ENCODE assay signal across 1 cellular context in the genomic region with DNA sequence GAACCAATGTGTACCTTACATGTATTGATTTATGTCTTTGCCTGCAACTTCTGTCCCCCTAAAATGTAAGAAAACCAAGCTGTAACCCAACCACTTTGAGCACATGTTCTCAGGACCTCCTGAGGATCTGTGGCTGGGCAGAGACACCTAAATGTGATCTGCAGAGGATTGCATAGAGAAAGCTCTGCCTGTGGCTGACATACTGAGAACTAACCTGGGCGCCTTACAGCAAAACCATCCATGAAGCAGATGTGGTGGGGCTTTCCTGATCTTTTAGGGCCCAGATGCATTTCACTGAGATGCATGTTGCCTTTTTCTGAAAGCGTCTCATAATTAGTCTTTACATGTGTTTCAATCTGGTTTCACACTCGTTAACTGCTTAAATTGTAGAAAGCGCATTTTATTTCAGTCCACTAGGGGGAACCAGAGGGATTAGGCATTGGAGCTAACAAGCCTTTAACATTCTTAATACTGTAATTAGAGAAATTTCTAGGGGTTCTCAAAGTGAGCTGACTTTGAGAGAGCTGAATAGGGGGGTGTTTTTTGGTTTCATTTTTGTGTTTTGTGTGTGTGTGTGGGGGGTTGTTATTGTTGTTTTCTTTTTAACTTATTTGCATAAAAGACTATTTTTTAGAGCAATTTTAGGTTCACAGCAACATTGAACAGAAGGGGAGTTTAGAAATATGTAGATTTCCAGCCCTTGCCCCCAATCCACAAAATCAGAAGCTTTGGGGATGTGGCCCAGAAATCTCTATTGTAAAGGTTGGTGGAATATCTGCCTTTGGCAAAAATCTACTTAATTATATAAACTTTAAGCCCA.
A peak's percentile ranks its signal among the peaks of the same experiment; 100 is the strongest.
TF ChIP-seq lines count a peak whose summit lies in the region.

No MANE protein-coding gene starts in this region.

TF ChIP-seq in HepG2, 621 proteins besides CTCF, POLR2A, EP300 and RAD21 (continued from another document and continues in another):
- TF ChIP-seq, protein P1, sequence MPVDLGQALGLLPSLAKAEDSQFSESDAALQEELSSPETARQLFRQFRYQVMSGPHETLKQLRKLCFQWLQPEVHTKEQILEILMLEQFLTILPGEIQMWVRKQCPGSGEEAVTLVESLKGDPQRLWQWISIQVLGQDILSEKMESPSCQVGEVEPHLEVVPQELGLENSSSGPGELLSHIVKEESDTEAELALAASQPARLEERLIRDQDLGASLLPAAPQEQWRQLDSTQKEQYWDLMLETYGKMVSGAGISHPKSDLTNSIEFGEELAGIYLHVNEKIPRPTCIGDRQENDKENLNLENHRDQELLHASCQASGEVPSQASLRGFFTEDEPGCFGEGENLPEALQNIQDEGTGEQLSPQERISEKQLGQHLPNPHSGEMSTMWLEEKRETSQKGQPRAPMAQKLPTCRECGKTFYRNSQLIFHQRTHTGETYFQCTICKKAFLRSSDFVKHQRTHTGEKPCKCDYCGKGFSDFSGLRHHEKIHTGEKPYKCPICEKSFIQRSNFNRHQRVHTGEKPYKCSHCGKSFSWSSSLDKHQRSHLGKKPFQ (CRISPR knock-in tag; IDR thresholded peaks at IDR 0.05; ENCODE audit: insufficient replicate concordance), result no peak
- TF ChIP-seq ONECUT2 (CRISPR knock-in tag; IDR thresholded peaks at IDR 0.05) (0 out of 2 replicates have a peak, but pooled peaks have one; percentile 22), EEA1 (CRISPR knock-in tag; IDR thresholded peaks at IDR 0.05; ENCODE audit: borderline replicate concordance) (no peak), XRCC5 (optimal IDR thresholded peaks at IDR 0.05; ENCODE audit: low read length) (peak; percentile 27), GRHL1 (CRISPR knock-in tag; conservative IDR thresholded peaks at IDR 0.05) (no peak), ZNF687 (CRISPR knock-in tag; IDR thresholded peaks at IDR 0.05) (no peak), ZNF432 (CRISPR knock-in tag; IDR thresholded peaks at IDR 0.05; ENCODE audit: borderline replicate concordance) (no peak), ZBTB7A (CRISPR knock-in tag; IDR thresholded peaks at IDR 0.05) (no peak), SALL2 (CRISPR knock-in tag; IDR thresholded peaks at IDR 0.05) (no peak), ZZZ3 (CRISPR knock-in tag; IDR thresholded peaks at IDR 0.05; ENCODE audit: borderline replicate concordance) (no peak), TBX2 (CRISPR knock-in tag; IDR thresholded peaks at IDR 0.05; ENCODE audit: borderline replicate concordance) (0 out of 2 replicates have a peak, but pooled peaks have one; percentile 31), ZBTB43 (CRISPR knock-in tag; conservative IDR thresholded peaks at IDR 0.05) (peak; percentile 28; the same call in 1 of the 2 replicates), ZBTB38 (CRISPR knock-in tag; IDR thresholded peaks at IDR 0.05) (no peak), SP4 (CRISPR knock-in tag; IDR thresholded peaks at IDR 0.05) (no peak), ZBTB8A (CRISPR knock-in tag; IDR thresholded peaks at IDR 0.05; ENCODE audit: borderline replicate concordance, low read depth) (no peak), NR2C2 (CRISPR knock-in tag; IDR thresholded peaks at IDR 0.05; ENCODE audit: borderline replicate concordance) (no peak), ZNF674 (CRISPR knock-in tag; IDR thresholded peaks at IDR 0.05; ENCODE audit: low read depth) (no peak), ZNF484 (CRISPR knock-in tag; IDR thresholded peaks at IDR 0.05; ENCODE audit: borderline replicate concordance, low read depth) (no peak), TRIM24 (CRISPR knock-in tag; IDR thresholded peaks at IDR 0.05) (no peak), ZNF224 (CRISPR knock-in tag; IDR thresholded peaks at IDR 0.05) (no peak), ZNF556 (CRISPR knock-in tag; IDR thresholded peaks at IDR 0.05; ENCODE audit: borderline replicate concordance) (no peak), ZIK1 (CRISPR knock-in tag; IDR thresholded peaks at IDR 0.05; ENCODE audit: borderline replicate concordance, low read depth) (no peak), SNRNP70 (IDR thresholded peaks at IDR 0.05; ENCODE audit: low read depth, low read length) (no peak), ZNF205 (CRISPR knock-in tag; IDR thresholded peaks at IDR 0.05) (no peak), KLF16 (CRISPR knock-in tag; IDR thresholded peaks at IDR 0.05) (no peak), ZNF777 (CRISPR knock-in tag; IDR thresholded peaks at IDR 0.05) (no peak), HMG20B (CRISPR knock-in tag; conservative IDR thresholded peaks at IDR 0.05) (no peak), SAP130 (CRISPR knock-in tag; IDR thresholded peaks at IDR 0.05; ENCODE audit: low read depth) (no peak), ZNF749 (CRISPR knock-in tag; IDR thresholded peaks at IDR 0.05; ENCODE audit: borderline replicate concordance) (no peak), TEAD3 (CRISPR knock-in tag; optimal IDR thresholded peaks at IDR 0.05; ENCODE audit: borderline replicate concordance) (no peak), PRPF4 (IDR thresholded peaks at IDR 0.05; ENCODE audit: low read depth, low read length, poor library complexity, severe bottlenecking) (no peak), ZNF510 (CRISPR knock-in tag; IDR thresholded peaks at IDR 0.05; ENCODE audit: low read depth) (no peak), SNAPC4 (CRISPR knock-in tag; IDR thresholded peaks at IDR 0.05) (no peak), MIXL1 (CRISPR knock-in tag; IDR thresholded peaks at IDR 0.05) (peak; percentile 56), ZKSCAN1 (IDR thresholded peaks at IDR 0.05; ENCODE audit: low read length) (no peak), ZNF17 (CRISPR knock-in tag; IDR thresholded peaks at IDR 0.05) (no peak)
- TF ChIP-seq, protein P2, sequence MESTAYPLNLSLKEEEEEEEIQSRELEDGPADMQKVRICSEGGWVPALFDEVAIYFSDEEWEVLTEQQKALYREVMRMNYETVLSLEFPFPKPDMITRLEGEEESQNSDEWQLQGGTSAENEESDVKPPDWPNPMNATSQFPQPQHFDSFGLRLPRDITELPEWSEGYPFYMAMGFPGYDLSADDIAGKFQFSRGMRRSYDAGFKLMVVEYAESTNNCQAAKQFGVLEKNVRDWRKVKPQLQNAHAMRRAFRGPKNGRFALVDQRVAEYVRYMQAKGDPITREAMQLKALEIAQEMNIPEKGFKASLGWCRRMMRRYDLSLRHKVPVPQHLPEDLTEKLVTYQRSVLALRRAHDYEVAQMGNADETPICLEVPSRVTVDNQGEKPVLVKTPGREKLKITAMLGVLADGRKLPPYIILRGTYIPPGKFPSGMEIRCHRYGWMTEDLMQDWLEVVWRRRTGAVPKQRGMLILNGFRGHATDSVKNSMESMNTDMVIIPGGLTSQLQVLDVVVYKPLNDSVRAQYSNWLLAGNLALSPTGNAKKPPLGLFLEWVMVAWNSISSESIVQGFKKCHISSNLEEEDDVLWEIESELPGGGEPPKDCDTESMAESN (CRISPR knock-in tag; conservative IDR thresholded peaks at IDR 0.05), result no peak
- TF ChIP-seq, protein P3, sequence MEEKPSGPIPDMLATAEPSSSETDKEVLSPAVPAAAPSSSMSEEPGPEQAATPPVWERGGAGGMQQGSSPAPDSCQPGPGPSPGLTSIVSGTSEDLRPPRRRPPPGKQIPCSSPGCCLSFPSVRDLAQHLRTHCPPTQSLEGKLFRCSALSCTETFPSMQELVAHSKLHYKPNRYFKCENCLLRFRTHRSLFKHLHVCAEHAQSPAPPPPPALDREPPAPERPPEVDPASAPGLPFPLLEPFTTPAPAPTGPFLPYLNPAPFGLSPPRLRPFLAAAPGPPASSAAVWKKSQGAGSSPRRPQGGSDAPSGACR (CRISPR knock-in tag; IDR thresholded peaks at IDR 0.05), result no peak
- TF ChIP-seq, protein P4, sequence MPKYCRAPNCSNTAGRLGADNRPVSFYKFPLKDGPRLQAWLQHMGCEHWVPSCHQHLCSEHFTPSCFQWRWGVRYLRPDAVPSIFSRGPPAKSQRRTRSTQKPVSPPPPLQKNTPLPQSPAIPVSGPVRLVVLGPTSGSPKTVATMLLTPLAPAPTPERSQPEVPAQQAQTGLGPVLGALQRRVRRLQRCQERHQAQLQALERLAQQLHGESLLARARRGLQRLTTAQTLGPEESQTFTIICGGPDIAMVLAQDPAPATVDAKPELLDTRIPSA (CRISPR knock-in tag; IDR thresholded peaks at IDR 0.05; ENCODE audit: borderline replicate concordance), result no peak
- TF ChIP-seq, protein P5, sequence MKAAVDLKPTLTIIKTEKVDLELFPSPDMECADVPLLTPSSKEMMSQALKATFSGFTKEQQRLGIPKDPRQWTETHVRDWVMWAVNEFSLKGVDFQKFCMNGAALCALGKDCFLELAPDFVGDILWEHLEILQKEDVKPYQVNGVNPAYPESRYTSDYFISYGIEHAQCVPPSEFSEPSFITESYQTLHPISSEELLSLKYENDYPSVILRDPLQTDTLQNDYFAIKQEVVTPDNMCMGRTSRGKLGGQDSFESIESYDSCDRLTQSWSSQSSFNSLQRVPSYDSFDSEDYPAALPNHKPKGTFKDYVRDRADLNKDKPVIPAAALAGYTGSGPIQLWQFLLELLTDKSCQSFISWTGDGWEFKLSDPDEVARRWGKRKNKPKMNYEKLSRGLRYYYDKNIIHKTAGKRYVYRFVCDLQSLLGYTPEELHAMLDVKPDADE (CRISPR knock-in tag; IDR thresholded peaks at IDR 0.05), result no peak
